30 cellular contexts compared by ENCODE assay signal in genomic region chr15:64051093-64051402, GRCh38.
"Had no signal": no experiment of that assay in that cellular context is flagged by ENCODE, and none has a peak within 500 bp of the region (broad histone marks: within the 10 kb centered on the region; RNA-seq: fewer than 3 reads in every experiment).

No MANE protein-coding gene starts in this region.

- H3K27me3 ChIP-seq: SJCRH30 had no signal

- H3K36me3 Mint-ChIP-seq: activated CD4-positive, alpha-beta memory T cell treated with anti-CD3 and anti-CD28 coated beads for 36 hours; activated naive CD4-positive, alpha-beta T cell treated with anti-CD3 and anti-CD28 coated beads, Interleukin-2, amount 50 U/mL, for 72 hours; WTC11 had no signal

- H3K9me3 ChIP-seq: SJCRH30, SK-N-SH had no signal

- H3K4me2 ChIP-seq: KMS-11, PC-9, SK-N-SH had no signal

- H3K27ac ChIP-seq: cardiac muscle cell, KMS-11, PC-9, SJCRH30 had no signal

- H3K4me3 ChIP-seq: cardiac muscle cell, PC-9, SJCRH30 had no signal

- ATAC-seq: activated CD4-positive, CD25-positive, alpha-beta regulatory T cell treated with anti-CD3 and anti-CD28 coated beads, Interleukin-2, amount 50 U/mL, for 24 hours; activated naive CD4-positive, alpha-beta T cell treated with anti-CD3 and anti-CD28 coated beads, Interleukin-2, amount 50 U/mL, for 72 hours; activated T-cell treated with anti-CD3 and anti-CD28 coated beads, Interleukin-2, amount 50 U/mL, for 4 hours; Right ventricle myocardium inferior; WTC11 had no signal

- H3K27ac Mint-ChIP-seq: activated CD4-positive, alpha-beta memory T cell treated with anti-CD3 and anti-CD28 coated beads for 36 hours; activated naive CD4-positive, alpha-beta T cell treated with anti-CD3 and anti-CD28 coated beads for 36 hours; activated naive CD4-positive, alpha-beta T cell treated with anti-CD3 and anti-CD28 coated beads, Interleukin-2, amount 50 U/mL, for 72 hours; T-helper 2 cell treated with Interferon-gamma antibody and Interleukin-4, amounts not matched to agents 5 μg/mL and 100 μg/mL, for 36 hours; WTC11 had no signal

- H3K9ac ChIP-seq: KMS-11, SK-N-SH had no signal

- H3K36me3 ChIP-seq: cardiac muscle cell, SJCRH30 had no signal

- H3K9me3 Mint-ChIP-seq: activated CD4-positive, alpha-beta memory T cell treated with anti-CD3 and anti-CD28 coated beads for 36 hours; activated naive CD4-positive, alpha-beta T cell treated with anti-CD3 and anti-CD28 coated beads for 36 hours; activated naive CD4-positive, alpha-beta T cell treated with anti-CD3 and anti-CD28 coated beads, Interleukin-2, amount 50 U/mL, for 72 hours; activated T-cell treated with anti-CD3 and anti-CD28 coated beads, Interleukin-2, amount 50 U/mL, for 4 hours; activated T-helper 1 cell treated with anti-CD3 and anti-CD28 coated beads, Interleukin-12 subunit alpha, Interleukin-12 subunit beta, Interleukin-2, Interleukin-4 antibody, amounts not matched to agents 30 ng/mL and 10 ng/mL and 1 ng/mL, durations not matched to agents 14 hours and 24 hours and 36 hours; central memory CD8-positive, alpha-beta T cell; T-helper 1 cell treated with Interleukin-12 subunit alpha and Interleukin-12 subunit beta and Interleukin-4 antibody, amounts not matched to agents 30 μg/mL and 1 μg/mL, for 36 hours; T-helper 2 cell treated with Interferon-gamma antibody and Interleukin-4, amounts not matched to agents 5 μg/mL and 100 μg/mL, for 36 hours; WTC11 had no signal

- H3K27me3 Mint-ChIP-seq: central memory CD8-positive, alpha-beta T cell had no signal

- DNase-seq: activated CD4-positive, alpha-beta memory T cell treated with anti-CD3 and anti-CD28 coated beads for 36 hours; activated CD4-positive, alpha-beta T cell treated with anti-CD3 and anti-CD28 coated beads for 4 hours; activated CD4-positive, alpha-beta T cell treated with anti-CD3 and anti-CD28 coated beads, Interleukin-2, amount 50 U/mL, for 1 hour; activated CD8-positive, alpha-beta memory T cell treated with anti-CD3 and anti-CD28 coated beads, Interleukin-2, amount 50 U/mL, for 4 hours; activated gamma-delta T cell treated with Interleukin-2 at 50 U/mL for 16 hours; activated naive CD4-positive, alpha-beta T cell treated with anti-CD3 and anti-CD28 coated beads for 36 hours; activated T-cell treated with anti-CD3 and anti-CD28 coated beads for 4 hours; activated T-cell treated with anti-CD3 and anti-CD28 coated beads, Interleukin-2, amount 50 U/mL, for 4 hours; amniotic stem cell; aorta; MM.1S; MV-4-11; NCI-H1436 treated with DMSO at 0.1 percent for 48 hours; NCI-H1694 treated with DMSO at 0.1 percent for 48 hours; NK-92 treated with Interleukin-12 subunit alpha and Interleukin-12 subunit beta, amount 100 ng/mL, for 24 hours; PC-9; SJCRH30; SK-N-SH had no signal

- H3K4me3 Mint-ChIP-seq: activated CD4-positive, alpha-beta memory T cell treated with anti-CD3 and anti-CD28 coated beads for 36 hours; activated naive CD4-positive, alpha-beta T cell treated with anti-CD3 and anti-CD28 coated beads for 36 hours; activated T-cell treated with anti-CD3 and anti-CD28 coated beads, Interleukin-2, amount 50 U/mL, for 4 hours; activated T-helper 1 cell treated with anti-CD3 and anti-CD28 coated beads, Interleukin-12 subunit alpha, Interleukin-12 subunit beta, Interleukin-2, Interleukin-4 antibody, amounts not matched to agents 30 ng/mL and 10 ng/mL and 1 ng/mL, durations not matched to agents 14 hours and 24 hours and 36 hours; central memory CD8-positive, alpha-beta T cell; T-helper 1 cell treated with Interleukin-12 subunit alpha and Interleukin-12 subunit beta and Interleukin-4 antibody, amounts not matched to agents 30 μg/mL and 1 μg/mL, for 36 hours; T-helper 2 cell treated with Interferon-gamma antibody and Interleukin-4, amounts not matched to agents 5 μg/mL and 100 μg/mL, for 36 hours; WTC11 had no signal

- FAIRE-seq: RCC 7860, TTC549 had no signal
